ENCODE assay signal across 17 cellular contexts in genomic region chr18:51522338-51522737, GRCh38.
"Had no signal": no experiment of that assay in that cellular context is flagged by ENCODE, and none has a peak within 500 bp of the region (broad histone marks: within the 10 kb centered on the region; RNA-seq: fewer than 3 reads in every experiment).

No MANE protein-coding gene starts in this region.

- H3K27ac Mint-ChIP-seq: activated naive CD8-positive, alpha-beta T cell treated with anti-CD3 and anti-CD28 coated beads for 36 hours; naive B cell; stimulated activated naive B cell treated with anti-CD40 and anti-IgM and Interleukin-4, amounts not matched to agents 10 μg/mL and 1 μg/mL and 100 μg/mL, for 72 hours; T-cell; T-helper 2 cell treated with Interferon-gamma antibody and Interleukin-4, amounts not matched to agents 5 μg/mL and 100 μg/mL, for 36 hours had no signal

- H3K79me2 ChIP-seq: hepatocyte had no signal

- H3K4me1 Mint-ChIP-seq: activated naive CD8-positive, alpha-beta T cell treated with anti-CD3 and anti-CD28 coated beads for 36 hours; naive B cell; stimulated activated naive B cell treated with anti-CD40 and anti-IgM and Interleukin-4, amounts not matched to agents 10 μg/mL and 1 μg/mL and 100 μg/mL, for 72 hours; T-cell had no signal

- H3K27ac ChIP-seq: coronary artery, hepatocyte, sigmoid colon, transverse colon had no signal

- H3K9me3 Mint-ChIP-seq: activated naive CD8-positive, alpha-beta T cell treated with anti-CD3 and anti-CD28 coated beads for 36 hours; stimulated activated naive B cell treated with anti-CD40 and anti-IgM and Interleukin-4, amounts not matched to agents 10 μg/mL and 1 μg/mL and 100 μg/mL, for 72 hours; T-cell; T-helper 2 cell treated with Interferon-gamma antibody and Interleukin-4, amounts not matched to agents 5 μg/mL and 100 μg/mL, for 36 hours had no signal

- H3K4me2 ChIP-seq: hepatocyte, smooth muscle cell had no signal

- H3K27me3 ChIP-seq: hepatocyte, sigmoid colon, transverse colon had no signal

- ATAC-seq: left colon; stimulated activated naive B cell treated with anti-CD40 and anti-IgM and Interleukin-4, amounts not matched to agents 10 μg/mL and 1 μg/mL and 100 μg/mL, for 72 hours; T-cell had no signal

- H3K4me3 Mint-ChIP-seq: activated naive CD8-positive, alpha-beta T cell treated with anti-CD3 and anti-CD28 coated beads for 36 hours; naive B cell; stimulated activated naive B cell treated with anti-CD40 and anti-IgM and Interleukin-4, amounts not matched to agents 10 μg/mL and 1 μg/mL and 100 μg/mL, for 72 hours; T-cell; T-helper 2 cell treated with Interferon-gamma antibody and Interleukin-4, amounts not matched to agents 5 μg/mL and 100 μg/mL, for 36 hours had no signal

- H3K9me3 ChIP-seq: sigmoid colon, transverse colon had no signal

- H3K4me3 ChIP-seq: coronary artery, hepatocyte, sigmoid colon, smooth muscle cell, transverse colon had no signal

- H3K4me1 ChIP-seq: sigmoid colon, transverse colon had no signal

- H3K36me3 ChIP-seq: sigmoid colon, transverse colon had no signal

- DNase-seq: activated naive CD4-positive, alpha-beta T cell; activated naive CD8-positive, alpha-beta T cell treated with anti-CD3 and anti-CD28 coated beads for 36 hours; activated T-cell treated with anti-CD3 and anti-CD28 coated beads, Interleukin-2, amount 50 U/mL, for 1 hour; glutamatergic neuron; islet precursor cell; left colon; naive B cell; sigmoid colon; stimulated activated CD4-positive, alpha-beta T cell treated with anti-CD3 and anti-CD28 coated beads, Interleukin-15, amount 100 ng/mL, for 24 hours; stimulated activated CD8-positive, alpha-beta memory T cell treated with anti-CD3 and anti-CD28 coated beads, Interleukin-4, amount 100 ng/mL, for 48 hours; stimulated activated naive B cell treated with anti-CD40 and anti-IgM and Interleukin-4, amounts not matched to agents 10 μg/mL and 1 μg/mL and 100 μg/mL, for 72 hours; T-cell; transverse colon had no signal

- H2AFZ ChIP-seq: hepatocyte had no signal

- H3K27me3 Mint-ChIP-seq: activated naive CD8-positive, alpha-beta T cell treated with anti-CD3 and anti-CD28 coated beads for 36 hours had no signal

- H3K36me3 Mint-ChIP-seq: activated naive CD8-positive, alpha-beta T cell treated with anti-CD3 and anti-CD28 coated beads for 36 hours; naive B cell; stimulated activated naive B cell treated with anti-CD40 and anti-IgM and Interleukin-4, amounts not matched to agents 10 μg/mL and 1 μg/mL and 100 μg/mL, for 72 hours; T-cell had no signal
